Comparison of ENCODE assay signal across 10 cellular contexts in genomic region chr11:44729065-44729464, GRCh38. TPM values are rescaled to one million over a fixed set of nuclear protein-coding genes. Genes with fewer than 3 reads are reported as not detected.
DNase-seq lines count a peak whose midpoint lies in the region; ATAC-seq and TF ChIP-seq lines count a peak whose summit lies in the region.
"Had no signal": no experiment of that assay in that cellular context is flagged by ENCODE, and none has a peak within 500 bp of the region (broad histone marks: within the 10 kb centered on the region; RNA-seq: fewer than 3 reads in every experiment).

No MANE protein-coding gene starts in this region.

- H3K27me3 ChIP-seq in H7 (ENCODE audit: control insufficient read depth, insufficient read depth, low read length): peaks cover 34% of the 10 kb centered on the region
- peaks cover 2% of the 10 kb centered on the region for H3K27me3 ChIP-seq in hepatocyte

- no peak for TF ChIP-seq CTCF in activated B cell treated with CpG ODN at 0.5 μM for 24 hours (IDR thresholded peaks at IDR 0.05)
- no peak for TF ChIP-seq CTCF in hepatocyte (IDR thresholded peaks at IDR 0.05; ENCODE audit: poor library complexity)
- TF ChIP-seq CTCF in osteocyte (IDR thresholded peaks at IDR 0.05): no peak

- H3K27ac Mint-ChIP-seq in activated B cell treated with CpG ODN at 0.5 μM for 24 hours (no peak overlapping the region), osteocyte (ENCODE audit: unreplicated experiment) (peak overlapping the region; percentile 60)

- H3K4me1 ChIP-seq in hepatocyte (ENCODE audit: insufficient read depth): peaks cover 28% of the 10 kb centered on the region

- H4K20me1 ChIP-seq in hepatocyte (ENCODE audit: insufficient read depth, poor library complexity, severe bottlenecking): no peaks in the 10 kb centered on the region

- H3K9me3 ChIP-seq in hepatocyte (ENCODE audit: low read depth): no peaks in the 10 kb centered on the region

- no peak for ATAC-seq in activated B cell treated with CpG ODN at 0.5 μM for 24 hours (ENCODE audit: low read depth)
- no peak for ATAC-seq in HG02884 (IDR thresholded peaks at IDR 0.05; ENCODE audit: unreplicated experiment)
- no peak for ATAC-seq in GM21381 (IDR thresholded peaks at IDR 0.05; ENCODE audit: unreplicated experiment)

- H3K4me1 Mint-ChIP-seq in activated B cell treated with CpG ODN at 0.5 μM for 24 hours (peaks cover 19% of the 10 kb centered on the region), osteocyte (ENCODE audit: unreplicated experiment) (peaks cover 49% of the 10 kb centered on the region)

- no peak overlapping the region for H3K4me3 ChIP-seq in H7 (ENCODE audit: insufficient read depth, low read depth, low read length)
- H3K4me3 ChIP-seq in hepatocyte: no peak overlapping the region

- DNase-seq in H7: peak; percentile 73
- no peak for DNase-seq in activated B cell treated with CpG ODN at 0.5 μM for 24 hours
- no peak for DNase-seq in hepatocyte (ENCODE audit: low spot score)
- no peak for DNase-seq in osteocyte (ENCODE audit: extremely low spot score, unreplicated experiment)
- no peak for DNase-seq in NCI-H526 (lab: John Stamatoyannopoulos, UW)
- DNase-seq: HCEC 1CT, NCI-H2107 had no signal

- H3K79me2 ChIP-seq in hepatocyte: peaks cover 40% of the 10 kb centered on the region

- H3K36me3 Mint-ChIP-seq in activated B cell treated with CpG ODN at 0.5 μM for 24 hours (ENCODE audit: low read depth) (peaks cover 2% of the 10 kb centered on the region), osteocyte (ENCODE audit: unreplicated experiment) (no peaks in the 10 kb centered on the region)

- no peaks in the 10 kb centered on the region for H3K9me2 ChIP-seq in hepatocyte (replicated peaks; ENCODE audit: insufficient read depth)

- intact Hi-C loops in activated B cell treated with CpG ODN at 0.5 μM for 24 hours (cut with micrococcal nuclease): loop anchor here (5.0 kb wide), 3 partner anchors 97 to 613 kb away; no protein-coding TSS in a partner anchor

- 44% methylated on average over 2 of the region's 2 CpGs for WGBS in hepatocyte (ENCODE audit: low lambda C conversion rate, missing lambda C conversion rate)

- H3K27me3 Mint-ChIP-seq in activated B cell treated with CpG ODN at 0.5 μM for 24 hours: peaks cover 15% of the 10 kb centered on the region
- H3K27me3 Mint-ChIP-seq in osteocyte (ENCODE audit: unreplicated experiment): no peaks in the 10 kb centered on the region

- H3K4me3 Mint-ChIP-seq in activated B cell treated with CpG ODN at 0.5 μM for 24 hours (peak overlapping the region; percentile 63), osteocyte (ENCODE audit: unreplicated experiment) (peak overlapping the region; percentile 77)

- no peak overlapping the region for H2AFZ ChIP-seq in hepatocyte

- POLR2A ChIA-PET in activated B cell treated with CpG ODN at 0.5 μM for 24 hours (lab: Charles Lee): no interaction called here

- H3K36me3 ChIP-seq in H7 (replicated peaks; ENCODE audit: control insufficient read depth, insufficient read depth, low read length): no peaks in the 10 kb centered on the region
- H3K36me3 ChIP-seq in hepatocyte (replicated peaks; ENCODE audit: insufficient read depth, low read depth): no peaks in the 10 kb centered on the region

- H3K9me3 Mint-ChIP-seq in activated B cell treated with CpG ODN at 0.5 μM for 24 hours (no peaks in the 10 kb centered on the region), osteocyte (ENCODE audit: unreplicated experiment) (no peaks in the 10 kb centered on the region)

- H3K27ac ChIP-seq in hepatocyte: peak overlapping the region; percentile 4
- H3K27ac ChIP-seq: KMS-11 had no signal

- CTCF ChIA-PET in activated B cell treated with CpG ODN at 0.5 μM for 24 hours (lab: Charles Lee): interaction anchor here (1.0 to 1.3 kb wide), 3 partner anchors 11 to 112 kb away, joined by 3 to 4 read pairs (median 3); no protein-coding TSS in a partner anchor

- H3K4me2 ChIP-seq in hepatocyte: peak overlapping the region; percentile 100

RNA-seq across cellular contexts. Expression of gene TSPAN18, which starts 2.3 kb away (rescaled TPM):
- 25.7 and 27.7 TPM in 2 replicates for total RNA-seq in H7 (2014; rRNA removed; shearing (Covaris generic))
- 2.8 and 3.0 TPM in 2 replicates for total RNA-seq in activated B cell treated with CpG ODN at 0.5 μM for 24 hours
- total RNA-seq in hepatocyte: 9.5 and 12.8 TPM in 2 replicates
- polyA plus RNA-seq in hepatocyte: 21.5 and 25.1 TPM in 2 replicates
- 13.4 and 14.2 TPM in 2 replicates for total RNA-seq in osteocyte
